Comparison of ENCODE assay signal across 18 cellular contexts in genomic region chr6:136095961-136096360, GRCh38.
DNase-seq lines count a peak whose midpoint lies in the region; ATAC-seq and TF ChIP-seq lines count a peak whose summit lies in the region.
"Had no signal": no experiment of that assay in that cellular context is flagged by ENCODE, and none has a peak within 500 bp of the region (broad histone marks: within the 10 kb centered on the region; RNA-seq: fewer than 3 reads in every experiment).

No MANE protein-coding gene starts in this region.

- intact Hi-C loops in heart right ventricle (cut with DNase I): no loop called here
- intact Hi-C loops in mucosa of descending colon (cut with DNase I, micrococcal nuclease): no loop called here

- DNase-seq in cardiac fibroblast (ENCODE audit: low read depth in 2 of 2) (peak; percentile 70 to 93), heart right ventricle (peak in 1 of 2 donors; percentile 63), ureter (ENCODE audit: low spot score) (peak; percentile 47), mucosa of descending colon (no peak), ecto neural progenitor cell (ENCODE audit: low spot score) (no peak), NCI-H1436 treated with DMSO at 0.1 percent for 48 hours (lab: John Stamatoyannopoulos, UW) (no peak), A172 (ENCODE audit: low spot score) (no peak)
- DNase-seq: activated T-cell treated with anti-CD3 and anti-CD28 coated beads, Interleukin-2, amount 50 U/mL, for 1 hour; DND-41; effector memory CD8-positive, alpha-beta T cell; occipital lobe; T1000 had no signal

- H3K27me3 ChIP-seq in heart right ventricle (no peaks in the 10 kb centered on the region), parathyroid adenoma (ENCODE audit: control insufficient read depth, insufficient read depth, low read length) (no peaks in the 10 kb centered on the region)
- H3K27me3 ChIP-seq: breast epithelium, SJSA1 had no signal

- H3K4me1 ChIP-seq in heart right ventricle (peaks cover 2 to 38% (median 22%) of the 10 kb centered on the region in 9 donors), parathyroid adenoma (peaks cover under 1% of the 10 kb centered on the region), mucosa of descending colon (ENCODE audit: low read depth) (no peaks in the 10 kb centered on the region)
- H3K4me1 ChIP-seq: breast epithelium, SJSA1 had no signal

- H3K27ac ChIP-seq in heart right ventricle: peak overlapping the region; percentile 14 to 80 (median 62)
- peak overlapping the region; percentile 4 for H3K27ac ChIP-seq in parathyroid adenoma
- H3K27ac ChIP-seq: C4-2B, SJSA1 had no signal

- H3K9ac ChIP-seq in parathyroid adenoma: no peak overlapping the region

- H3K4me3 ChIP-seq in cardiac fibroblast (replicated peaks in 1 of 2; ENCODE audit: low read depth in 2 of 2, low read length in 2 of 2): no peak overlapping the region
- H3K4me3 ChIP-seq in heart right ventricle: no peak overlapping the region
- no peak overlapping the region for H3K4me3 ChIP-seq in parathyroid adenoma (ENCODE audit: low read depth, low read length)
- no peak overlapping the region for H3K4me3 ChIP-seq in mucosa of descending colon
- H3K4me3 ChIP-seq: breast epithelium, K562, SJSA1 had no signal

- H3K79me2 ChIP-seq in parathyroid adenoma: no peaks in the 10 kb centered on the region

- ATAC-seq in heart right ventricle (peak in 7 of 8 donors; percentile 70 to 95 (median 85)), mucosa of descending colon (no peak)
- ATAC-seq: activated naive CD4-positive, alpha-beta T cell treated with anti-CD3 and anti-CD28 coated beads, Interleukin-2, amount 50 U/mL, for 72 hours; effector memory CD8-positive, alpha-beta T cell; K562 had no signal

- H3K36me3 ChIP-seq in heart right ventricle (no peaks in the 10 kb centered on the region), parathyroid adenoma (ENCODE audit: control insufficient read depth, insufficient read depth, low read length) (no peaks in the 10 kb centered on the region), mucosa of descending colon (ENCODE audit: low read depth) (no peaks in the 10 kb centered on the region)
- H3K36me3 ChIP-seq: breast epithelium, SJSA1 had no signal

- H3K4me2 ChIP-seq in parathyroid adenoma (ENCODE audit: low read length): no peak overlapping the region

- no peak for TF ChIP-seq CTCF in cardiac fibroblast (IDR thresholded peaks at IDR 0.05; ENCODE audit: low read depth, low read length)
- no peak for TF ChIP-seq CTCF in heart right ventricle (IDR thresholded peaks at IDR 0.05)
- TF ChIP-seq CTCF in parathyroid adenoma (IDR thresholded peaks at IDR 0.05): no peak
- no peak for TF ChIP-seq CTCF in mucosa of descending colon (IDR thresholded peaks at IDR 0.05)

- WGBS in heart right ventricle, 2 donors: 15 to 17% methylated on average over 3 of the region's 3 CpGs

- H2AFZ ChIP-seq in parathyroid adenoma: no peak overlapping the region

- H3K9me3 ChIP-seq in heart right ventricle: peaks cover 0 to 15% (median 2%) of the 10 kb centered on the region in 11 donors
- H3K9me3 ChIP-seq in parathyroid adenoma (ENCODE audit: control insufficient read depth, low read length): no peaks in the 10 kb centered on the region
- no peaks in the 10 kb centered on the region for H3K9me3 ChIP-seq in mucosa of descending colon
- H3K9me3 ChIP-seq: breast epithelium, SJSA1 had no signal

Comparison
In these comparisons a context has a peak if more than half of its experiments do, and no peak if none do; other contexts are left out.
1. DNase-seq: peak in cardiac fibroblast (2 of 2) and ureter (single experiment); none in mucosa of descending colon (0 of 3), ecto neural progenitor cell (single experiment), NCI-H1436 treated with DMSO at 0.1 percent for 48 hours (single experiment) and A172 (single experiment).